Comparison of ENCODE assay signal across 21 cellular contexts in the genomic region with DNA sequence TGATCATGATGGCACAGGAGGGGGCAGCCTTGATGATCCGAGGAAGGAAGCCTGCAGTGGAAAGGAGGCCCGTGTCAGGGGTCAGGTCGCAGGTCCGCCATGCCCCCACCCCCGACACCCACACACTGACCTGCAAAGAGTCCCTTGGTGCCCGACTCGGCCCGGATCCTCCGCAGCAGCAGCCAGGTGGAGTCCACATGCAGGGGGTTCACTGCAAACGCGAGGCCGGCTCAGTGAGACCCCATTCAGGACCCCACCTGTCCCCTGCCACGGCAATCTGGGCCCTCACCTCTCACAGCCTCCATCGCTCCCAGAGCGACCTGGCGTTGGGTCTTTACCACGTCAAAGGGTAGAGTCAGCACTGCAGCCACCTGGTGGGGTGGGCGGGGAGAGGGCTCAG. TPM values are rescaled to one million over a fixed set of nuclear protein-coding genes. Genes with fewer than 3 reads are reported as not detected.
DNase-seq lines count a peak whose midpoint lies in the region; ATAC-seq, FAIRE-seq and TF ChIP-seq lines count a peak whose summit lies in the region.
"Had no signal": no experiment of that assay in that cellular context is flagged by ENCODE, and none has a peak within 500 bp of the region (broad histone marks: within the 10 kb centered on the region; RNA-seq: fewer than 3 reads in every experiment).

No MANE protein-coding gene starts in this region.

- H3K4me3 ChIP-seq in H7 (ENCODE audit: insufficient read depth, low read depth, low read length) = no peak overlapping the region
- H3K4me3 ChIP-seq in HEK293 (ENCODE audit: low read depth, low read length) = no peak overlapping the region
- H3K4me3 ChIP-seq in K562 = no peak overlapping the region

- WGBS in K562 (ENCODE audit: insufficient coverage, low coverage, missing lambda C conversion rate) = 95% methylated on average over 14 of the region's 18 CpGs

- no peak overlapping the region for H3K4me2 ChIP-seq in K562 (ENCODE audit: insufficient read depth, low read length)

- no TSS peak for BruUV-seq in K562 (replicated peaks; lab: Mats Ljungman, UMichigan)

- no peak for FAIRE-seq in K562 (lab: Jason Lieb, UNC)
- FAIRE-seq: A204.1, GM19239, H1, HTR-8/SVneo had no signal

- peaks cover 6% of the 10 kb centered on the region for H3K9me1 ChIP-seq in K562 (ENCODE audit: control insufficient read depth, insufficient read depth, low read length)

- H3K36me3 ChIP-seq in H7 (replicated peaks; ENCODE audit: control insufficient read depth, insufficient read depth, low read length) = peaks cover 18% of the 10 kb centered on the region
- H3K36me3 ChIP-seq in HEK293 (ENCODE audit: control insufficient read depth in 2 of 2, insufficient read depth in 1 of 2, low read length in 2 of 2) = peaks cover 3 to 42% of the 10 kb centered on the region in 2 experiments; a peak in 2 of 3 replicates
- peaks cover 46% of the 10 kb centered on the region; the same call in 2 of the 3 replicates for H3K36me3 ChIP-seq in K562 (ENCODE audit: control insufficient read depth, insufficient read depth, low read length)

- CTCF ChIA-PET in HEK293 (lab: Yijun Ruan, JAX) (interaction anchor here (0.6 to 1.8 kb wide), 3 partner anchors 11 to 99 kb away, joined by 3 to 8 read pairs (median 4); no protein-coding TSS in a partner anchor), K562 (lab: Yijun Ruan, JAX; ENCODE audit: low intra/inter-chr PET ratio) (no interaction called here)

- no peak for TF ChIP-seq POLR2A in K562 (conservative IDR thresholded peaks at IDR 0.05)

- peaks cover 26% of the 10 kb centered on the region for H3K79me2 ChIP-seq in K562 (ENCODE audit: control insufficient read depth, insufficient read depth, low read length)

- no peak overlapping the region for H2AFZ ChIP-seq in K562 (ENCODE audit: low read depth, low read length)

- H3K4me1 ChIP-seq in HEK293 (ENCODE audit: control insufficient read depth, insufficient read depth, low read length) (no peaks in the 10 kb centered on the region), K562 (replicated peaks in 1 of 2; ENCODE audit: control insufficient read depth in 2 of 2, insufficient read depth in 2 of 2, low read length in 2 of 2) (peaks cover 8 to 75% of the 10 kb centered on the region in 2 experiments; a peak in 4 of 5 replicates)

- no peak for TF ChIP-seq CTCF in HEK293 (tag by site-specific recombination; IDR thresholded peaks at IDR 0.05)
- no peak for TF ChIP-seq CTCF in K562 (IDR thresholded peaks at IDR 0.05 in 2 of 3, conservative IDR thresholded peaks at IDR 0.05 in 1 of 3; ENCODE audit: insufficient read depth in 2 of 3, low read depth in 1 of 3, low read length in 3 of 3)

- H3K9ac ChIP-seq in K562 (ENCODE audit: insufficient read depth in 1 of 2, low read depth in 2 of 2, low read length in 2 of 2) = no peak overlapping the region; a peak in 1 of 4 replicates

- DNase-seq in H7 = peak; percentile 49
- no peak for DNase-seq in K562 (ENCODE audit: extremely low read depth in 1 of 4, low spot score in 3 of 4)
- DNase-seq in NCI-H82 (lab: John Stamatoyannopoulos, UW) = no peak
- DNase-seq: ACHN; Caco-2; CD4-positive, alpha-beta T cell; DMS153; DMS79; GDM1; HCEC 1CT; HFFc6 had no signal

- no peaks in the 10 kb centered on the region for H3K9me3 ChIP-seq in HEK293 (ENCODE audit: control insufficient read depth, insufficient read depth, low read depth, low read length)
- no peaks in the 10 kb centered on the region for H3K9me3 ChIP-seq in K562 (replicated peaks; ENCODE audit: control insufficient read depth, insufficient read depth, low read depth, low read length)
- H3K9me3 ChIP-seq: Caco-2 had no signal

- in situ Hi-C loops in K562 (cut with MboI) = no loop called here

- POLR2A ChIA-PET in HEK293 (lab: Yijun Ruan, JAX) = interaction anchor here (0.6 to 1.6 kb wide), 3 partner anchors 12 to 99 kb away, joined by 3 to 10 read pairs (median 3); partner anchors contain the start of gene RUNDC3A
- POLR2A ChIA-PET in K562 (lab: Yijun Ruan, JAX) = interaction anchor here (0.6 to 1.8 kb wide), 6 partner anchors 10 to 121 kb away, joined by 3 to 6 read pairs (median 4); no protein-coding TSS in a partner anchor

- no peak for TF ChIP-seq EP300 in K562 (IDR thresholded peaks at IDR 0.05; ENCODE audit: low read length)

- TF ChIP-seq RAD21 in K562 (CRISPR knock-in tag; conservative IDR thresholded peaks at IDR 0.05 in 1 of 2, IDR thresholded peaks at IDR 0.05 in 1 of 2) = no peak

- ATAC-seq in K562 (no peak), GM18909 (IDR thresholded peaks at IDR 0.05; ENCODE audit: poor library complexity, unreplicated experiment) (no peak), HG03280 (IDR thresholded peaks at IDR 0.05; ENCODE audit: unreplicated experiment) (no peak)

- peaks cover 8% of the 10 kb centered on the region; the same call in 1 of the 2 replicates for H4K20me1 ChIP-seq in K562 (replicated peaks; ENCODE audit: control insufficient read depth, insufficient read depth, low read length)

- no peak overlapping the region for H3K27ac ChIP-seq in HEK293 (ENCODE audit: extremely low read depth, low read depth, low read length)
- H3K27ac ChIP-seq in K562 (ENCODE audit: extremely low read depth, low read depth, low read length) = no peak overlapping the region
- H3K27ac ChIP-seq: C4-2B had no signal

- H3K27me3 ChIP-seq in H7 (ENCODE audit: control insufficient read depth, insufficient read depth, low read length) = peaks cover 13% of the 10 kb centered on the region
- H3K27me3 ChIP-seq in K562 (ENCODE audit: control insufficient read depth in 2 of 2, insufficient read depth in 2 of 2, low read length in 2 of 2) = peaks cover 0 to 4% of the 10 kb centered on the region in 2 experiments; a peak in 3 of 5 replicates

- intact Hi-C loops in K562 (cut with micrococcal nuclease) = no loop called here

RNA-seq across cellular contexts. Expression of gene SLC25A39, which starts 4.6 kb away (rescaled TPM):
- total RNA-seq in H7 (2014; rRNA removed; shearing (Covaris generic)) = 281 and 295 TPM in 2 replicates
- 112 and 348 TPM in 2 replicates for total RNA-seq in K562 (2011; cell fraction: chromatin; rRNA removed; ENCODE audit: low replicate concordance)
- total RNA-seq in K562 (2011; cell fraction: nucleolus; rRNA removed) = 328 and 401 TPM in 2 replicates
- total RNA-seq in K562 (2011; cell fraction: nucleoplasm; rRNA removed) = 185 and 188 TPM in 2 replicates
- total RNA-seq in K562 (2014; rRNA removed) (228 and 316 TPM in 2 replicates), K562 (2014; rRNA removed; fragmentation: Illumina TruSeq; extraction: Trizol) (47.0 and 72.5 TPM in 2 replicates), K562 (2015; rRNA removed; fragmentation: Illumina TruSeq; extraction: Trizol) (139 and 140 TPM in 2 replicates), K562 (2021) (266 and 268 TPM in 2 replicates)
- polyA plus RNA-seq in K562 (2011; rRNA removed) (121 and 188 TPM in 2 replicates), K562 (2014; fragmentation: Illumina TruSeq; extraction: Trizol) (238 and 276 TPM in 2 replicates), K562 (2014; fragmentation: Nextera tagmentation; extraction: Ambion mirVana) (1 to 10 TPM; 4.8 to 6.3 TPM), K562 (2014; rRNA removed) (267 and 327 TPM in 2 replicates)
- 232 and 388 TPM in 2 replicates for polyA plus RNA-seq in K562 (2011; cell fraction: cytosol; rRNA removed)
- 426 and 555 TPM in 2 replicates for polyA plus RNA-seq in K562 (2011; cell fraction: nucleus; rRNA removed)
- polyA plus RNA-seq in K562 (2012) = 210 and 229 TPM in 2 replicates
- 34.0 and 42.0 TPM in 2 replicates for polyA minus RNA-seq in K562 (2011; rRNA and poly(A)+ RNA removed)
- 75.4 and 108 TPM in 2 replicates for polyA minus RNA-seq in K562 (2011; cell fraction: cytosol; rRNA and poly(A)+ RNA removed)
- 85.0 and 95.6 TPM in 2 replicates for polyA minus RNA-seq in K562 (2011; cell fraction: nucleus; rRNA and poly(A)+ RNA removed)

RNA-seq across cellular contexts. Expression of gene RUNDC3A, which starts 11.7 kb away (rescaled TPM):
- 5.1 and 5.7 TPM in 2 replicates for total RNA-seq in H7 (2014; rRNA removed; shearing (Covaris generic))
- 0.23 TPM in 1 of 2 replicates, not detected in the other for total RNA-seq in K562 (2011; cell fraction: chromatin; rRNA removed; ENCODE audit: low replicate concordance)
- total RNA-seq in K562 (2011; cell fraction: nucleolus; rRNA removed) = 0.17 TPM in 1 of 2 replicates, not detected in the other
- not detected in 2 replicates for total RNA-seq in K562 (2011; cell fraction: nucleoplasm; rRNA removed)
- total RNA-seq in K562 (2014; rRNA removed) = not detected in 2 replicates
- not detected in 2 replicates for total RNA-seq in K562 (2014; rRNA removed; fragmentation: Illumina TruSeq; extraction: Trizol)
- not detected in 2 replicates for total RNA-seq in K562 (2015; rRNA removed; fragmentation: Illumina TruSeq; extraction: Trizol)
- not detected in 2 replicates for total RNA-seq in K562 (2021)
- 0.05 TPM in 1 of 2 replicates, not detected in the other for polyA plus RNA-seq in K562 (2011; rRNA removed)
- polyA plus RNA-seq in K562 (2011; cell fraction: cytosol; rRNA removed) = 0.07 and 0.49 TPM in 2 replicates
- 0.11 and 0.24 TPM in 2 replicates for polyA plus RNA-seq in K562 (2011; cell fraction: nucleus; rRNA removed)
- polyA plus RNA-seq in K562 (2012) = 0.10 and 0.36 TPM in 2 replicates
- not detected in 2 replicates for polyA plus RNA-seq in K562 (2014; fragmentation: Illumina TruSeq; extraction: Trizol)
- polyA plus RNA-seq in K562 (2014; fragmentation: Nextera tagmentation; extraction: Ambion mirVana) = not detected
- not detected in 2 replicates for polyA plus RNA-seq in K562 (2014; rRNA removed)
- 0.32 TPM in 1 of 2 replicates, not detected in the other for polyA minus RNA-seq in K562 (2011; rRNA and poly(A)+ RNA removed)
- not detected in 2 replicates for polyA minus RNA-seq in K562 (2011; cell fraction: cytosol; rRNA and poly(A)+ RNA removed)
- polyA minus RNA-seq in K562 (2011; cell fraction: nucleus; rRNA and poly(A)+ RNA removed) = not detected in 2 replicates
- total RNA-seq: CD4-positive, alpha-beta T cell had no signal

RNA-seq across cellular contexts. Expression of gene GRN, which starts 25.0 kb away (rescaled TPM):
- 122 and 161 TPM in 2 replicates for total RNA-seq in H7 (2014; rRNA removed; shearing (Covaris generic))
- 22.1 and 107 TPM in 2 replicates for total RNA-seq in K562 (2011; cell fraction: chromatin; rRNA removed; ENCODE audit: low replicate concordance)
- 206 and 251 TPM in 2 replicates for total RNA-seq in K562 (2011; cell fraction: nucleolus; rRNA removed)
- 71.4 and 95.0 TPM in 2 replicates for total RNA-seq in K562 (2011; cell fraction: nucleoplasm; rRNA removed)
- total RNA-seq in K562 (2014; rRNA removed) = 51.0 and 69.9 TPM in 2 replicates
- 9.6 and 15.6 TPM in 2 replicates for total RNA-seq in K562 (2014; rRNA removed; fragmentation: Illumina TruSeq; extraction: Trizol)
- total RNA-seq in K562 (2015; rRNA removed; fragmentation: Illumina TruSeq; extraction: Trizol) = 20.7 and 21.4 TPM in 2 replicates
- total RNA-seq in K562 (2021) = 69.9 and 75.3 TPM in 2 replicates
- polyA plus RNA-seq in K562 (2011; rRNA removed) = 11.5 and 62.4 TPM in 2 replicates
- 34.3 and 53.6 TPM in 2 replicates for polyA plus RNA-seq in K562 (2011; cell fraction: cytosol; rRNA removed)
- polyA plus RNA-seq in K562 (2011; cell fraction: nucleus; rRNA removed) = 101 and 122 TPM in 2 replicates
- polyA plus RNA-seq in K562 (2012) = 77.5 and 193 TPM in 2 replicates
- polyA plus RNA-seq in K562 (2014; fragmentation: Illumina TruSeq; extraction: Trizol) = 35.2 and 63.4 TPM in 2 replicates
- 1 to 10 TPM; 5.4 to 5.9 TPM for polyA plus RNA-seq in K562 (2014; fragmentation: Nextera tagmentation; extraction: Ambion mirVana)
- 36.4 and 36.6 TPM in 2 replicates for polyA plus RNA-seq in K562 (2014; rRNA removed)
- polyA minus RNA-seq in K562 (2011; rRNA and poly(A)+ RNA removed) = 6.6 and 12.3 TPM in 2 replicates
- polyA minus RNA-seq in K562 (2011; cell fraction: cytosol; rRNA and poly(A)+ RNA removed) = 47.6 and 80.7 TPM in 2 replicates
- 31.0 and 38.4 TPM in 2 replicates for polyA minus RNA-seq in K562 (2011; cell fraction: nucleus; rRNA and poly(A)+ RNA removed)

RNA-seq across cellular contexts. Expression of gene FAM171A2, which starts 43.6 kb away (rescaled TPM):
- total RNA-seq in H7 (2014; rRNA removed; shearing (Covaris generic)) = 23.7 and 24.1 TPM in 2 replicates
- 2.2 and 9.3 TPM in 2 replicates for total RNA-seq in K562 (2011; cell fraction: chromatin; rRNA removed; ENCODE audit: low replicate concordance)
- 10.4 and 11.3 TPM in 2 replicates for total RNA-seq in K562 (2011; cell fraction: nucleolus; rRNA removed)
- 6.5 and 7.2 TPM in 2 replicates for total RNA-seq in K562 (2011; cell fraction: nucleoplasm; rRNA removed)
- 7.3 and 10.2 TPM in 2 replicates for total RNA-seq in K562 (2014; rRNA removed)
- 0.44 and 0.54 TPM in 2 replicates for total RNA-seq in K562 (2014; rRNA removed; fragmentation: Illumina TruSeq; extraction: Trizol)
- 1.2 and 1.4 TPM in 2 replicates for total RNA-seq in K562 (2015; rRNA removed; fragmentation: Illumina TruSeq; extraction: Trizol)
- total RNA-seq in K562 (2021) = 7.0 and 8.6 TPM in 2 replicates
- 2.5 and 5.2 TPM in 2 replicates for polyA plus RNA-seq in K562 (2011; rRNA removed)
- polyA plus RNA-seq in K562 (2011; cell fraction: cytosol; rRNA removed) = 5.0 and 11.3 TPM in 2 replicates
- 7.6 and 9.3 TPM in 2 replicates for polyA plus RNA-seq in K562 (2011; cell fraction: nucleus; rRNA removed)
- polyA plus RNA-seq in K562 (2012) = 3.1 and 8.9 TPM in 2 replicates
- 1.2 and 2.4 TPM in 2 replicates for polyA plus RNA-seq in K562 (2014; fragmentation: Illumina TruSeq; extraction: Trizol)
- polyA plus RNA-seq in K562 (2014; fragmentation: Nextera tagmentation; extraction: Ambion mirVana) = under 1 TPM in 1 of 2 experiments, not detected in 1; 0.10 TPM
- polyA plus RNA-seq in K562 (2014; rRNA removed) = 4.5 and 5.7 TPM in 2 replicates
- polyA minus RNA-seq in K562 (2011; rRNA and poly(A)+ RNA removed) = 1.6 and 2.1 TPM in 2 replicates
- 2.9 and 4.5 TPM in 2 replicates for polyA minus RNA-seq in K562 (2011; cell fraction: cytosol; rRNA and poly(A)+ RNA removed)
- polyA minus RNA-seq in K562 (2011; cell fraction: nucleus; rRNA and poly(A)+ RNA removed) = 1.6 and 3.9 TPM in 2 replicates

RNA-seq across cellular contexts. Expression of gene SLC4A1, which starts 52.1 kb away (rescaled TPM):
- 0.07 TPM in 2 replicates for total RNA-seq in H7 (2014; rRNA removed; shearing (Covaris generic))
- total RNA-seq in K562 (2011; cell fraction: chromatin; rRNA removed; ENCODE audit: low replicate concordance) = 2.0 and 2.5 TPM in 2 replicates
- total RNA-seq in K562 (2011; cell fraction: nucleolus; rRNA removed) = 3.3 and 4.1 TPM in 2 replicates
- 2.4 and 4.0 TPM in 2 replicates for total RNA-seq in K562 (2011; cell fraction: nucleoplasm; rRNA removed)
- total RNA-seq in K562 (2014; rRNA removed) (0.53 and 1.00 TPM in 2 replicates), K562 (2014; rRNA removed; fragmentation: Illumina TruSeq; extraction: Trizol) (0.25 and 0.32 TPM in 2 replicates), K562 (2015; rRNA removed; fragmentation: Illumina TruSeq; extraction: Trizol) (0.14 and 0.19 TPM in 2 replicates), K562 (2021) (0.81 and 0.84 TPM in 2 replicates)
- polyA plus RNA-seq in K562 (2011; rRNA removed) (0.71 and 0.80 TPM in 2 replicates), K562 (2014; fragmentation: Illumina TruSeq; extraction: Trizol) (0.61 and 0.88 TPM in 2 replicates), K562 (2014; fragmentation: Nextera tagmentation; extraction: Ambion mirVana) (under 1 TPM; 0.22 to 0.37 TPM), K562 (2014; rRNA removed) (0.53 and 0.57 TPM in 2 replicates)
- 0.68 and 1.3 TPM in 2 replicates for polyA plus RNA-seq in K562 (2011; cell fraction: cytosol; rRNA removed)
- polyA plus RNA-seq in K562 (2011; cell fraction: nucleus; rRNA removed) = 0.21 and 1.1 TPM in 2 replicates
- 0.65 and 3.0 TPM in 2 replicates for polyA plus RNA-seq in K562 (2012)
- polyA minus RNA-seq in K562 (2011; rRNA and poly(A)+ RNA removed) = 0.45 and 0.98 TPM in 2 replicates
- polyA minus RNA-seq in K562 (2011; cell fraction: cytosol; rRNA and poly(A)+ RNA removed) = 0.46 and 0.67 TPM in 2 replicates
- polyA minus RNA-seq in K562 (2011; cell fraction: nucleus; rRNA and poly(A)+ RNA removed) = 0.11 and 0.40 TPM in 2 replicates
- total RNA-seq: Caco-2; CD4-positive, alpha-beta T cell; Daoy; H1; HFFc6 had no signal
- polyA plus RNA-seq: BJ had no signal
